In the genomic region with DNA sequence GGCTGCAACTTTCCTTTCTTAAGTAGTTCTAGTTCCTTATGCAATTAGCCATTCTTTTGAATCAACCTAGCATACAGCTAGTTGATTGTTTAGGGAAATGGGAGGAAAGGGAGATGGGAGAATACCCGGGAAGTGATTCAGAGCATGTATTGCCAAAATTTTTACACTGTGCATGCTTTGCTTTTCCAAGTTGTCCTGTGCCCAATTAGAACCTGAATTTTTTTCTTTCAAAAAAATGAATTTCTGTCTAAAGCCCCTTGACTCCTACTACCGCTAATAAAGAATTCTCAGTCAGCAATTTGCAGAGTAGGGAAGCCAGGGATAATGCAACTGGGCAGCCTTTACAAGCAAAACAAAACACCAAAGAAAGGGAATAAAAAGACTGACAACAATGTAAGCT, we compare ENCODE assay signal across 18 cellular contexts.
DNase-seq lines count a peak whose midpoint lies in the region; ATAC-seq, FAIRE-seq and TF ChIP-seq lines count a peak whose summit lies in the region.
"Had no signal": no experiment of that assay in that cellular context is flagged by ENCODE, and none has a peak within 500 bp of the region (broad histone marks: within the 10 kb centered on the region; RNA-seq: fewer than 3 reads in every experiment).

No MANE protein-coding gene starts in this region.

- BruUV-seq in HepG2 (replicated peaks; lab: Mats Ljungman, UMichigan): no TSS peak

- CTCF ChIA-PET in HepG2 (lab: Yijun Ruan, JAX; ENCODE audit: low intra/inter-chr PET ratio, low total read pairs): no interaction called here

- TF ChIP-seq POLR2A in HepG2 (IDR thresholded peaks at IDR 0.05; ENCODE audit: insufficient read depth in 1 of 2, low read depth in 2 of 2, low read length in 2 of 2) (no peak), right lobe of liver (IDR thresholded peaks at IDR 0.05) (no peak), uterus (IDR thresholded peaks at IDR 0.05) (no peak)

- H3K36me3 ChIP-seq in HepG2 (replicated peaks in 1 of 2; ENCODE audit: control insufficient read depth in 1 of 2, insufficient read depth in 2 of 2, low read length in 2 of 2): no peaks in the 10 kb centered on the region
- no peaks in the 10 kb centered on the region for H3K36me3 ChIP-seq in right lobe of liver
- no peaks in the 10 kb centered on the region for H3K36me3 ChIP-seq in uterus
- H3K36me3 ChIP-seq in left lung: no peaks in the 10 kb centered on the region
- H3K36me3 ChIP-seq: upper lobe of right lung had no signal

- no peak for TF ChIP-seq CTCF in HepG2 (CRISPR knock-in tag; IDR thresholded peaks at IDR 0.05)
- no peak for TF ChIP-seq CTCF in right lobe of liver (IDR thresholded peaks at IDR 0.05)
- no peak for TF ChIP-seq CTCF in astrocyte of the spinal cord (IDR thresholded peaks at IDR 0.05; ENCODE audit: low read depth, low read length)
- TF ChIP-seq CTCF in uterus (IDR thresholded peaks at IDR 0.05): no peak
- no peak for TF ChIP-seq CTCF in left lung (IDR thresholded peaks at IDR 0.05)

- no peak overlapping the region for H3K4me3 Mint-ChIP-seq in stimulated activated naive B cell treated with anti-CD40 and anti-IgM and Interleukin-4, amounts not matched to agents 10 μg/mL and 1 μg/mL and 100 μg/mL, for 72 hours
- H3K4me3 Mint-ChIP-seq: activated T-helper 17 cell treated with anti-CD3 and anti-CD28 coated beads, Interleukin-2, amount 50 U/mL, for 72 hours had no signal

- peaks cover 27% of the 10 kb centered on the region for H3K4me1 ChIP-seq in HepG2 (ENCODE audit: insufficient read depth, low read length)
- H3K4me1 ChIP-seq in right lobe of liver: no peaks in the 10 kb centered on the region
- H3K4me1 ChIP-seq in uterus: no peaks in the 10 kb centered on the region
- no peaks in the 10 kb centered on the region for H3K4me1 ChIP-seq in left lung
- H3K4me1 ChIP-seq: A549, upper lobe of right lung had no signal

- intact Hi-C loops in HepG2 (cut with micrococcal nuclease; ENCODE audit: unreplicated experiment) (no loop called here), right lobe of liver (cut with DNase I) (no loop called here), uterus (cut with DNase I; ENCODE audit: low total_unique reads) (no loop called here), left lung (cut with DNase I) (no loop called here)

- no peaks in the 10 kb centered on the region for H3K36me3 Mint-ChIP-seq in stimulated activated naive B cell treated with anti-CD40 and anti-IgM and Interleukin-4, amounts not matched to agents 10 μg/mL and 1 μg/mL and 100 μg/mL, for 72 hours

- no peaks in the 10 kb centered on the region for H3K4me1 Mint-ChIP-seq in stimulated activated naive B cell treated with anti-CD40 and anti-IgM and Interleukin-4, amounts not matched to agents 10 μg/mL and 1 μg/mL and 100 μg/mL, for 72 hours
- H3K4me1 Mint-ChIP-seq: activated T-helper 17 cell treated with anti-CD3 and anti-CD28 coated beads, Interleukin-2, amount 50 U/mL, for 72 hours had no signal

- POLR2A ChIA-PET in HepG2 (lab: Yijun Ruan, JAX): no interaction called here

- no peak overlapping the region for H2AFZ ChIP-seq in HepG2 (ENCODE audit: low read length)

- 55% methylated on average over 2 of the region's 2 CpGs for WGBS in HepG2 (ENCODE audit: low lambda C conversion rate)
- 35% methylated on average over 2 of the region's 2 CpGs for WGBS in right lobe of liver (ENCODE audit: insufficient coverage, low coverage, low lambda C conversion rate, missing lambda C conversion rate)

- no peak overlapping the region for H3K4me2 ChIP-seq in HepG2 (ENCODE audit: low read depth, low read length)
- H3K4me2 ChIP-seq: A549 had no signal

- H3K4me3 ChIP-seq in HepG2 (replicated peaks in 1 of 3; ENCODE audit: insufficient read depth in 1 of 3, low read depth in 2 of 3, low read length in 3 of 3) (no peak overlapping the region), right lobe of liver (no peak overlapping the region), astrocyte of the spinal cord (ENCODE audit: low read depth, low read length) (no peak overlapping the region), uterus (no peak overlapping the region), left lung (no peak overlapping the region)
- H3K4me3 ChIP-seq: A549, upper lobe of right lung had no signal

- H3K9me3 ChIP-seq in HepG2 (ENCODE audit: low read length): no peaks in the 10 kb centered on the region
- no peaks in the 10 kb centered on the region for H3K9me3 ChIP-seq in right lobe of liver
- H3K9me3 ChIP-seq in uterus: no peaks in the 10 kb centered on the region
- H3K9me3 ChIP-seq in left lung: no peaks in the 10 kb centered on the region
- H3K9me3 ChIP-seq: A549, upper lobe of right lung had no signal

- in situ Hi-C loops in HepG2 (cut with HindIII; ENCODE audit: extremely low pct_ligation_motif_present, low pct_unique_long_range_greater_than_20kb) (no loop called here), astrocyte of the spinal cord (cut with HindIII; ENCODE audit: low sequenced_read_pairs) (no loop called here)

- no peaks in the 10 kb centered on the region for H3K27me3 ChIP-seq in HepG2 (ENCODE audit: control insufficient read depth in 1 of 2, insufficient read depth in 2 of 2, low read length in 2 of 2)
- H3K27me3 ChIP-seq in right lobe of liver: no peaks in the 10 kb centered on the region
- H3K27me3 ChIP-seq in uterus: no peaks in the 10 kb centered on the region
- H3K27me3 ChIP-seq in left lung: no peaks in the 10 kb centered on the region
- H3K27me3 ChIP-seq: upper lobe of right lung had no signal

- H4K20me1 ChIP-seq in HepG2 (ENCODE audit: insufficient read depth, low read length): no peaks in the 10 kb centered on the region

- H3K9ac ChIP-seq in HepG2 (ENCODE audit: insufficient read depth, low read depth, low read length): no peak overlapping the region

- no peak overlapping the region for H3K27ac Mint-ChIP-seq in stimulated activated naive B cell treated with anti-CD40 and anti-IgM and Interleukin-4, amounts not matched to agents 10 μg/mL and 1 μg/mL and 100 μg/mL, for 72 hours
- H3K27ac Mint-ChIP-seq: activated T-helper 17 cell treated with anti-CD3 and anti-CD28 coated beads, Interleukin-2, amount 50 U/mL, for 72 hours had no signal

- no peaks in the 10 kb centered on the region for H3K27me3 Mint-ChIP-seq in stimulated activated naive B cell treated with anti-CD40 and anti-IgM and Interleukin-4, amounts not matched to agents 10 μg/mL and 1 μg/mL and 100 μg/mL, for 72 hours
- H3K27me3 Mint-ChIP-seq: activated T-helper 17 cell treated with anti-CD3 and anti-CD28 coated beads, Interleukin-2, amount 50 U/mL, for 72 hours had no signal

- no peak for TF ChIP-seq RAD21 in HepG2 (CRISPR knock-in tag; IDR thresholded peaks at IDR 0.05)

- H3K79me2 ChIP-seq in HepG2 (ENCODE audit: insufficient read depth, low read length): no peaks in the 10 kb centered on the region

- no peaks in the 10 kb centered on the region for H3K9me3 Mint-ChIP-seq in stimulated activated naive B cell treated with anti-CD40 and anti-IgM and Interleukin-4, amounts not matched to agents 10 μg/mL and 1 μg/mL and 100 μg/mL, for 72 hours
- H3K9me3 Mint-ChIP-seq: activated T-helper 17 cell treated with anti-CD3 and anti-CD28 coated beads, Interleukin-2, amount 50 U/mL, for 72 hours had no signal

- no peak for FAIRE-seq in HepG2 (lab: Jason Lieb, UNC)
- FAIRE-seq: A549 had no signal

- no peak for TF ChIP-seq EP300 in HepG2 (IDR thresholded peaks at IDR 0.05; ENCODE audit: low read depth in 2 of 2, low read length in 2 of 2)
- no peak for TF ChIP-seq EP300 in HepG2 (CRISPR knock-in tag; IDR thresholded peaks at IDR 0.05; ENCODE audit: borderline replicate concordance)

- ATAC-seq in HepG2: no peak
- ATAC-seq in right lobe of liver: no peak
- no peak for ATAC-seq in stimulated activated naive B cell treated with anti-CD40 and anti-IgM and Interleukin-4, amounts not matched to agents 10 μg/mL and 1 μg/mL and 100 μg/mL, for 72 hours (replicated peaks)
- ATAC-seq in left lung: no peak
- ATAC-seq: A549; activated T-helper 17 cell treated with anti-CD3 and anti-CD28 coated beads, Interleukin-2, amount 50 U/mL, for 72 hours; left colon; upper lobe of right lung had no signal

- H3K27ac ChIP-seq in HepG2 (ENCODE audit: extremely low read length, insufficient read depth, low read length) (no peak overlapping the region), right lobe of liver (no peak overlapping the region), uterus (no peak overlapping the region), left lung (no peak overlapping the region)
- H3K27ac ChIP-seq: A549, upper lobe of right lung had no signal

- DNase-seq in HepG2 (ENCODE audit: low spot score): no peak
- DNase-seq in right lobe of liver: no peak
- peak; percentile 44 for DNase-seq in astrocyte of the spinal cord (ENCODE audit: low read depth, low spot score)
- DNase-seq in iris pigment epithelial cell (ENCODE audit: low read depth): peak; percentile 4
- DNase-seq in uterus: no peak
- no peak for DNase-seq in stimulated activated naive B cell treated with anti-CD40 and anti-IgM and Interleukin-4, amounts not matched to agents 10 μg/mL and 1 μg/mL and 100 μg/mL, for 72 hours
- DNase-seq in left lung: no peak
- DNase-seq in activated CD4-positive, alpha-beta T cell treated with anti-CD3 and anti-CD28 coated beads, Interleukin-2, amount 50 U/mL, for 48 hours: no peak
- DNase-seq: activated CD4-positive, alpha-beta T cell treated with anti-CD3 and anti-CD28 coated beads for 4 hours; DMS53; KBM-7; left colon; NCI-H2081; stimulated activated CD4-positive, alpha-beta T cell treated with anti-CD3 and anti-CD28 coated beads, Interleukin-12 subunit alpha, Interleukin-12 subunit beta, amount 100 ng/mL, for 4 hours; T-helper 1 cell; upper lobe of right lung had no signal

TF ChIP-seq in HepG2, 621 proteins besides CTCF, POLR2A, EP300 and RAD21:
- TF ChIP-seq MAFK (conservative IDR thresholded peaks at IDR 0.05 in 1 of 2, IDR thresholded peaks at IDR 0.05 in 1 of 2; ENCODE audit: low read length in 2 of 2) (0 out of 4 replicates have a peak, but pooled peaks have one; percentile 9 to 45), ZNF570 (CRISPR knock-in tag; IDR thresholded peaks at IDR 0.05; ENCODE audit: borderline replicate concordance) (no peak)

Comparison
In these comparisons a context has a peak if more than half of its experiments do, and no peak if none do; other contexts are left out.
1. DNase-seq: peak in astrocyte of the spinal cord (single experiment) and iris pigment epithelial cell (single experiment); none in HepG2 (single experiment), right lobe of liver (0 of 3), uterus (0 of 2), stimulated activated naive B cell treated with anti-CD40 and anti-IgM and Interleukin-4, amounts not matched to agents 10 μg/mL and 1 μg/mL and 100 μg/mL, for 72 hours (single experiment), left lung (0 of 2) and activated CD4-positive, alpha-beta T cell treated with anti-CD3 and anti-CD28 coated beads, Interleukin-2, amount 50 U/mL, for 48 hours (0 of 2).